In genomic region chr12:104986022-104986941, GRCh38 we compare ENCODE assay signal across 8 cellular contexts. TPM values are rescaled to one million over a fixed set of nuclear protein-coding genes. Genes with fewer than 3 reads are reported as not detected.
DNase-seq lines count a peak whose midpoint lies in the region; ATAC-seq and TF ChIP-seq lines count a peak whose summit lies in the region.

TSS of gene NOPCHAP1 (plus strand) at chr12:104986316. CDS start at chr12:104986353, 37 bp downstream.

- H4K20me1 ChIP-seq in GM23338 (replicated peaks; ENCODE audit: insufficient read depth) = no peaks in the 10 kb centered on the region; the same call in 1 of the 2 replicates

- ATAC-seq in GM23338 (peak; percentile 99), natural killer cell (peak; percentile 96 to 98 (median 97))

- TF ChIP-seq CTCF in GM23338 (conservative IDR thresholded peaks at IDR 0.05; ENCODE audit: low read depth in 2 of 2) = no peak
- TF ChIP-seq CTCF in natural killer cell (IDR thresholded peaks at IDR 0.05) = no peak

- peak within 1 kb of the TSS; percentile 80; the same call in 1 of the 2 replicates for H2AFZ ChIP-seq in GM23338

- intact Hi-C loops in natural killer cell (cut with micrococcal nuclease) = loop anchor here (2.0 kb wide), 1 partner anchor 27 kb away; the partner anchor contains the start of gene SLC41A2

- H3K4me2 ChIP-seq in GM23338 = peak within 1 kb of the TSS; percentile 94

- H3K4me1 ChIP-seq in GM23338 (ENCODE audit: insufficient read depth) = peaks cover 19% of the 10 kb centered on the region

- H3K27me3 ChIP-seq in GM23338 (ENCODE audit: insufficient read depth) = no peaks in the 10 kb centered on the region

- H3K27me3 Mint-ChIP-seq in GM23338 (ENCODE audit: insufficient read depth, low read depth, poor library complexity) = peaks cover 8% of the 10 kb centered on the region
- peaks cover 6 to 17% of the 10 kb centered on the region in 2 donors for H3K27me3 Mint-ChIP-seq in natural killer cell (ENCODE audit: low read depth in 2 of 2)

- no peaks in the 10 kb centered on the region; the same call in 1 of the 2 replicates for H3K36me3 ChIP-seq in GM23338 (ENCODE audit: insufficient read depth)

- H3K27ac ChIP-seq in GM23338 (ENCODE audit: low read depth) = no peak within 1 kb of the TSS

- peaks cover 29% of the 10 kb centered on the region for H3K36me3 Mint-ChIP-seq in GM23338 (ENCODE audit: low read depth)
- no peaks in the 10 kb centered on the region for H3K36me3 Mint-ChIP-seq in natural killer cell

- H3K4me1 Mint-ChIP-seq in GM23338 (peaks cover 19% of the 10 kb centered on the region), natural killer cell (peaks cover 27 to 36% of the 10 kb centered on the region in 2 donors)

- H3K79me2 ChIP-seq in GM23338 (replicated peaks; ENCODE audit: insufficient read depth) = peaks cover 46% of the 10 kb centered on the region

- H3K9me3 Mint-ChIP-seq in GM23338 (no peaks in the 10 kb centered on the region), natural killer cell (no peaks in the 10 kb centered on the region)

- no peaks in the 10 kb centered on the region for H3K9me2 ChIP-seq in GM23338 (ENCODE audit: insufficient read depth)

- H3K4me3 Mint-ChIP-seq in GM23338 (peak within 1 kb of the TSS; percentile 93), natural killer cell (peak within 1 kb of the TSS; percentile 93)

- H3K27ac Mint-ChIP-seq in GM23338 = peak within 1 kb of the TSS; percentile 84
- H3K27ac Mint-ChIP-seq in natural killer cell = peak within 1 kb of the TSS; percentile 29 to 78

- DNase-seq in Daoy (ENCODE audit: low read depth) (peak; percentile 96), GM23338 (ENCODE audit: low spot score) (peak; percentile 97), LHCN-M2 (ENCODE audit: low read depth) (peak; percentile 84), RPMI7951 (ENCODE audit: low read depth) (peak; percentile 83), fibroblast of peridontal ligament (ENCODE audit: extremely low read depth) (peak; percentile 73), natural killer cell (peak; percentile 80)
- DNase-seq in activated T-helper 1 cell treated with anti-CD3 and anti-CD28 coated beads, Interleukin-2, amount 50 U/mL, for 16 hours (ENCODE audit: low read depth in 1 of 2, low spot score in 1 of 2) = peak; percentile 68 to 69
- DNase-seq in stimulated activated naive CD4-positive, alpha-beta T cell (lab: John Stamatoyannopoulos, UW) = peak; percentile 67 to 83 (median 75)

- no peaks in the 10 kb centered on the region for H3F3A ChIP-seq in GM23338 (replicated peaks; ENCODE audit: low read depth)

- peak within 1 kb of the TSS; percentile 79 for H3K4me3 ChIP-seq in GM23338

TF ChIP-seq in GM23338, 12 proteins besides CTCF, POLR2A, EP300 and RAD21:
- TF ChIP-seq ZNF114 (CRISPR knock-in tag; IDR thresholded peaks at IDR 0.05) (no peak), POLR2AphosphoS5 (IDR thresholded peaks at IDR 0.05; ENCODE audit: low read depth) (peak; percentile 100), ZNF331 (CRISPR knock-in tag; IDR thresholded peaks at IDR 0.05; ENCODE audit: low read depth) (no peak), STAT1 (IDR thresholded peaks at IDR 0.05; ENCODE audit: unreplicated experiment) (no peak), ETS1 (IDR thresholded peaks at IDR 0.05) (0 out of 2 replicates have a peak, but pooled peaks have one; percentile 16), ZNF462 (CRISPR knock-in tag; IDR thresholded peaks at IDR 0.05) (no peak)

RNA-seq across cellular contexts. Expression of gene NOPCHAP1, which starts in this region (rescaled TPM):
- 18.7 and 33.2 TPM in 2 replicates for total RNA-seq in Daoy (2014; rRNA removed; shearing (Covaris generic))
- 14.2 and 14.7 TPM in 2 replicates for total RNA-seq in GM23338 (2014; rRNA removed; shearing (Covaris generic))
- polyA plus RNA-seq in GM23338 (2016; fragmentation: Nextera tagmentation; extraction: Ambion mirVana) = 221 and 227 TPM in 2 replicates
- total RNA-seq in LHCN-M2 (2014; rRNA removed) = 3.2 and 3.8 TPM in 2 replicates
- polyA plus RNA-seq in LHCN-M2 (2012) = 15.6 TPM
- 9.3 and 10.8 TPM in 2 replicates for total RNA-seq in RPMI7951 (2014; rRNA removed; shearing (Covaris generic))
- total RNA-seq in natural killer cell = 1 to 10 TPM; 8.0 to 9.5 (median 8.6) TPM
